2 cellular contexts compared by ENCODE assay signal in genomic region chr18:13629841-13630747, GRCh38.
TF ChIP-seq lines count a peak whose summit lies in the region.

No MANE protein-coding gene starts in this region.

TF ChIP-seq in HCT116, 20 proteins besides CTCF, POLR2A, EP300 and RAD21 (continued from another document):
- TF ChIP-seq REST (IDR thresholded peaks at IDR 0.05; ENCODE audit: low read depth) = no peak
- no peak for TF ChIP-seq MAX (IDR thresholded peaks at IDR 0.05)
- no peak for TF ChIP-seq EZH2phosphoT487 (IDR thresholded peaks at IDR 0.05; ENCODE audit: borderline replicate concordance)
- TF ChIP-seq ATF3 (IDR thresholded peaks at IDR 0.05) = no peak
TF ChIP-seq in HCT116: peak in this region for 0.

TF ChIP-seq in HepG2, 621 proteins besides CTCF, POLR2A, EP300 and RAD21 (continued from another document):
- peak; percentile 88 for TF ChIP-seq ZNF281 (CRISPR knock-in tag; IDR thresholded peaks at IDR 0.05; ENCODE audit: borderline replicate concordance)
- TF ChIP-seq USF2 (IDR thresholded peaks at IDR 0.05; ENCODE audit: low read depth, low read length) = no peak
- TF ChIP-seq USF2 (CRISPR knock-in tag; IDR thresholded peaks at IDR 0.05; ENCODE audit: borderline replicate concordance) = no peak
- no peak for TF ChIP-seq GATAD1 (CRISPR knock-in tag; IDR thresholded peaks at IDR 0.05)
- no peak for TF ChIP-seq ZNF552 (CRISPR knock-in tag; IDR thresholded peaks at IDR 0.05; ENCODE audit: borderline replicate concordance)
- peak; percentile 93 for TF ChIP-seq STAG1 (CRISPR knock-in tag; IDR thresholded peaks at IDR 0.05)
- TF ChIP-seq HINFP (CRISPR knock-in tag; IDR thresholded peaks at IDR 0.05; ENCODE audit: low read depth) = no peak
- TF ChIP-seq KDM2A (CRISPR knock-in tag; IDR thresholded peaks at IDR 0.05; ENCODE audit: borderline replicate concordance, low read depth) = 0 out of 2 replicates have a peak, but pooled peaks have one; percentile 19
- TF ChIP-seq ZNF280D (CRISPR knock-in tag; IDR thresholded peaks at IDR 0.05) = no peak
- peak; percentile 30; the same call in 1 of the 2 replicates for TF ChIP-seq ARID5B (CRISPR knock-in tag; IDR thresholded peaks at IDR 0.05)
- no peak for TF ChIP-seq PTBP1 (IDR thresholded peaks at IDR 0.05; ENCODE audit: low read depth, low read length, poor library complexity, severe bottlenecking)
- TF ChIP-seq SMC3 (IDR thresholded peaks at IDR 0.05; ENCODE audit: low read length) = peak; percentile 88
- TF ChIP-seq LRRFIP1 (CRISPR knock-in tag; conservative IDR thresholded peaks at IDR 0.05) = no peak
- TF ChIP-seq XRCC5 (optimal IDR thresholded peaks at IDR 0.05; ENCODE audit: low read length) = peak; percentile 23
- TF ChIP-seq ZNF331 (CRISPR knock-in tag; IDR thresholded peaks at IDR 0.05) = no peak
- TF ChIP-seq SAP130 (CRISPR knock-in tag; IDR thresholded peaks at IDR 0.05; ENCODE audit: low read depth) = peak; percentile 25; the same call in 1 of the 2 replicates
- TF ChIP-seq GLI4 (CRISPR knock-in tag; IDR thresholded peaks at IDR 0.05; ENCODE audit: borderline replicate concordance) = no peak
